Comparison of ENCODE assay signal across 8 cellular contexts in the genomic region with DNA sequence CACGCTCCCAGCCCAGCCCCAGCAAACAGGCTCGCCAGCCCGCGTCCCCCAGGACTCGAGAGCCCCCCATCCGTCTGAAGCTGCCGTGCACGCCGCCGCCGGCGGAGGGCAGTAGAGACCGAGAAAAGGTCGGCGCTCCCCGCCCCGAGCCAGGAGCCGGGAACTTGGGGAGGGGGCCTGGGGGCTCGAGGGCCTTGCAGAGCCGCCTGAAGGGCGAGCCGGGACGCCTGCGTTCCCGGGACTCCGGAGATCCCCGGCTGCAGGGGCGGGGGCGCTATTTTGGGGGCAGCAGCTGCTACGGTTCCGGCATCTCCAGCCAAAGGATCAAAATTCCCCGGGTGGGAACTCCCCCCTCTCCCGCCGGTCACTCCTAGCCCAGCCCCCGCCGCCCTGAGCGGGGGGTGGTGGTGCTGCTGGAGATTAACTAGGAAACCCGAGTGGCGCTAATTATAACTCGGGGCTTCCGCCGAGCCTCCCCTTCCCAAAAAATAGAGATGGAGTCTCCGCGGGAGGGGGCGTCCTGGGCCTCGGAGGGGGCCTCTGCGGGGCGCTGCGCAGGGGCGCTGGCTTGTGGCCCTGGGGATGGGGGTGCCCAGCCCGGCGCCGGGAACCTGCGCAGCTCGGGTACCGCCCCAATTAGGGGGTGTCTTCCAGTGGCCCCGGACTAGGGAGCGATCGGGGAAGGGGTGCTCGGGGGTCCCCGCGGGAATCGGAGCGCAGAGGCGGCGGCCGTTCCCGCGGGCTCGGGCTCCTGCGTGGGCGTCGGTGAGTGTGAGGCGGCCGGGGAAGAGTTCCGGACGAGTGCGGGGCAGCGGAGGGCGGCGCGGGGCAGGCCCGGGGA. TPM values are rescaled to one million over a fixed set of nuclear protein-coding genes. Genes with fewer than 3 reads are reported as not detected.
DNase-seq lines count a peak whose midpoint lies in the region; ATAC-seq and TF ChIP-seq lines count a peak whose summit lies in the region.

No MANE protein-coding gene starts in this region.

- H3K27ac Mint-ChIP-seq in CD8-positive, alpha-beta memory T cell = no peak overlapping the region
- H3K27ac Mint-ChIP-seq in activated CD8-positive, alpha-beta memory T cell treated with anti-CD3 and anti-CD28 coated beads, Interleukin-2, amount 10 ng/mL, durations not matched to agents 7 days and 5 days = no peak overlapping the region
- H3K27ac Mint-ChIP-seq in nephron = no peak overlapping the region

- WGBS in esophagus squamous epithelium, 2 donors = 0 to 5% methylated on average over 4 to 6 of the region's 83 CpGs

- intact Hi-C loops in esophagus squamous epithelium (cut with DNase I) = loop anchor here (5.0 kb wide), 1 partner anchor 162 kb away; no protein-coding TSS in a partner anchor

- H3K4me3 Mint-ChIP-seq in CD8-positive, alpha-beta memory T cell = peak overlapping the region in 5 of 7 donors; percentile 15 to 68 (median 24)
- no peak overlapping the region for H3K4me3 Mint-ChIP-seq in activated CD8-positive, alpha-beta memory T cell treated with anti-CD3 and anti-CD28 coated beads, Interleukin-2, amount 10 ng/mL, durations not matched to agents 7 days and 5 days
- peak overlapping the region; percentile 72 to 75 (median 74) for H3K4me3 Mint-ChIP-seq in nephron

- CTCF ChIA-PET in CD8-positive, alpha-beta memory T cell (lab: Charles Lee) = interaction anchor here (0.7 to 2.3 kb wide), 13 partner anchors 9 to 190 kb away, joined by 3 to 14 read pairs (median 3); partner anchors contain the start of genes POP7, SLC12A9, SRRT and TRIM56
- CTCF ChIA-PET in activated CD8-positive, alpha-beta memory T cell treated with anti-CD3 and anti-CD28 coated beads, Interleukin-2, amount 10 ng/mL, durations not matched to agents 7 days and 5 days (lab: Charles Lee) = interaction anchor here (0.7 to 2.3 kb wide), 14 partner anchors 8 to 278 kb away, joined by 3 to 18 read pairs (median 4); partner anchors contain the start of genes POP7, SRRT and TRIM56

- TF ChIP-seq CTCF in esophagus squamous epithelium (IDR thresholded peaks at IDR 0.05) (peak; percentile 65 to 84 (median 76)), nephron (IDR thresholded peaks at IDR 0.05; ENCODE audit: unreplicated experiment in 3 of 3) (peak; percentile 86 to 87 (median 86))

- no peak for TF ChIP-seq POLR2A in esophagus squamous epithelium (IDR thresholded peaks at IDR 0.05)

- H3K4me1 ChIP-seq in CD8-positive, alpha-beta memory T cell (ENCODE audit: insufficient read depth, low read length) = peaks cover 28% of the 10 kb centered on the region
- peaks cover 30 to 54% (median 40%) of the 10 kb centered on the region in 3 donors for H3K4me1 ChIP-seq in esophagus squamous epithelium

- peak overlapping the region; percentile 45 for H3K4me3 ChIP-seq in CD8-positive, alpha-beta memory T cell (ENCODE audit: low read length)
- peak overlapping the region; percentile 28 to 68 (median 50) for H3K4me3 ChIP-seq in esophagus squamous epithelium

- H3K36me3 ChIP-seq in CD8-positive, alpha-beta memory T cell (ENCODE audit: insufficient read depth, low read length) = no peaks in the 10 kb centered on the region
- H3K36me3 ChIP-seq in esophagus squamous epithelium = no peaks in the 10 kb centered on the region

- H3K27ac ChIP-seq in CD8-positive, alpha-beta memory T cell (ENCODE audit: low read depth, low read length) = no peak overlapping the region
- H3K27ac ChIP-seq in esophagus squamous epithelium = peak overlapping the region in 3 of 4 donors; percentile 16 to 36 (median 19)

- no peak for ATAC-seq in activated CD8-positive, alpha-beta memory T cell treated with anti-CD3 and anti-CD28 coated beads, Interleukin-2, amount 10 ng/mL, durations not matched to agents 7 days and 5 days
- ATAC-seq in HG03378 (IDR thresholded peaks at IDR 0.05; ENCODE audit: unreplicated experiment) = no peak
- no peak for ATAC-seq in HG03139 (IDR thresholded peaks at IDR 0.05; ENCODE audit: unreplicated experiment)

- H3K9me3 Mint-ChIP-seq in CD8-positive, alpha-beta memory T cell = no peaks in the 10 kb centered on the region
- no peaks in the 10 kb centered on the region for H3K9me3 Mint-ChIP-seq in activated CD8-positive, alpha-beta memory T cell treated with anti-CD3 and anti-CD28 coated beads, Interleukin-2, amount 10 ng/mL, durations not matched to agents 7 days and 5 days (ENCODE audit: low read depth)
- H3K9me3 Mint-ChIP-seq in nephron = no peaks in the 10 kb centered on the region

- POLR2A ChIA-PET in CD8-positive, alpha-beta memory T cell (lab: Charles Lee) = interaction anchor here (1.4 kb wide), 1 partner anchor 20 kb away, joined by 6 read pairs; the partner anchor contains the start of gene SRRT

- peaks cover 15 to 28% (median 24%) of the 10 kb centered on the region in 3 donors for H3K4me1 Mint-ChIP-seq in CD8-positive, alpha-beta memory T cell
- H3K4me1 Mint-ChIP-seq in activated CD8-positive, alpha-beta memory T cell treated with anti-CD3 and anti-CD28 coated beads, Interleukin-2, amount 10 ng/mL, durations not matched to agents 7 days and 5 days = peaks cover 19% of the 10 kb centered on the region
- peaks cover 28% of the 10 kb centered on the region for H3K4me1 Mint-ChIP-seq in nephron

- H3K9me3 ChIP-seq in CD8-positive, alpha-beta memory T cell (ENCODE audit: low read length) = no peaks in the 10 kb centered on the region
- H3K9me3 ChIP-seq in esophagus squamous epithelium = no peaks in the 10 kb centered on the region

- H3K27me3 ChIP-seq in CD8-positive, alpha-beta memory T cell (ENCODE audit: insufficient read depth, low read length, poor library complexity, severe bottlenecking) = peaks cover 23% of the 10 kb centered on the region
- H3K27me3 ChIP-seq in esophagus squamous epithelium = peaks cover 9 to 77% (median 17%) of the 10 kb centered on the region in 4 donors

- peak; percentile 29 to 70 (median 58) for DNase-seq in CD8-positive, alpha-beta memory T cell
- DNase-seq in HuH-7 (ENCODE audit: low spot score) (peak; percentile 79), esophagus squamous epithelium (lab: John Stamatoyannopoulos, UW) (no peak), pons (ENCODE audit: low spot score) (no peak)
- DNase-seq in activated CD8-positive, alpha-beta memory T cell treated with anti-CD3 and anti-CD28 coated beads, Interleukin-2, amount 10 ng/mL, durations not matched to agents 7 days and 5 days = peak; percentile 64

- peaks cover 39 to 50% of the 10 kb centered on the region in 2 donors for H3K27me3 Mint-ChIP-seq in CD8-positive, alpha-beta memory T cell
- H3K27me3 Mint-ChIP-seq in activated CD8-positive, alpha-beta memory T cell treated with anti-CD3 and anti-CD28 coated beads, Interleukin-2, amount 10 ng/mL, durations not matched to agents 7 days and 5 days = peaks cover 51% of the 10 kb centered on the region
- H3K27me3 Mint-ChIP-seq in nephron (ENCODE audit: low read depth) = peaks cover 35% of the 10 kb centered on the region

- no peaks in the 10 kb centered on the region for H3K36me3 Mint-ChIP-seq in CD8-positive, alpha-beta memory T cell
- no peaks in the 10 kb centered on the region for H3K36me3 Mint-ChIP-seq in activated CD8-positive, alpha-beta memory T cell treated with anti-CD3 and anti-CD28 coated beads, Interleukin-2, amount 10 ng/mL, durations not matched to agents 7 days and 5 days
- no peaks in the 10 kb centered on the region for H3K36me3 Mint-ChIP-seq in nephron (ENCODE audit: low read depth)

RNA-seq across cellular contexts. Expression of gene ACHE, which starts 0.6 kb away (rescaled TPM):
- under 1 TPM in 1 of 2 experiments, not detected in 1; 0.20 TPM for total RNA-seq in CD8-positive, alpha-beta memory T cell
- polyA plus RNA-seq in CD8-positive, alpha-beta memory T cell = 0.30 TPM
- under 1 TPM in 1 of 2 experiments, not detected in 1; 0.23 TPM for total RNA-seq in activated CD8-positive, alpha-beta memory T cell treated with anti-CD3 and anti-CD28 coated beads, Interleukin-2, amount 10 ng/mL, durations not matched to agents 7 days and 5 days
- 1 to 10 TPM in 3 of 4 donors, under 1 TPM in 1; 0.22 to 1.5 (median 1.3) TPM for total RNA-seq in esophagus squamous epithelium

RNA-seq across cellular contexts. Expression of gene UFSP1, which starts 5.6 kb away (rescaled TPM):
- 1 to 10 TPM; 3.1 to 4.0 TPM for total RNA-seq in CD8-positive, alpha-beta memory T cell
- 2.1 TPM for polyA plus RNA-seq in CD8-positive, alpha-beta memory T cell
- 1 to 10 TPM; 2.3 to 2.7 TPM for total RNA-seq in activated CD8-positive, alpha-beta memory T cell treated with anti-CD3 and anti-CD28 coated beads, Interleukin-2, amount 10 ng/mL, durations not matched to agents 7 days and 5 days
- total RNA-seq in esophagus squamous epithelium = 1 to 10 TPM; 1.3 to 8.4 (median 5.5) TPM

RNA-seq across cellular contexts. Expression of gene SRRT, which starts 20.2 kb away (rescaled TPM):
- total RNA-seq in CD8-positive, alpha-beta memory T cell = 100 to 1,000 TPM; 285 to 290 TPM
- polyA plus RNA-seq in CD8-positive, alpha-beta memory T cell = 90.7 TPM
- total RNA-seq in activated CD8-positive, alpha-beta memory T cell treated with anti-CD3 and anti-CD28 coated beads, Interleukin-2, amount 10 ng/mL, durations not matched to agents 7 days and 5 days = 100 to 1,000 TPM; 290 to 312 TPM
- total RNA-seq in esophagus squamous epithelium = 10 to 100 TPM; 53.8 to 91.0 (median 68.4) TPM

RNA-seq across cellular contexts. Expression of gene TRIP6, which starts 27.9 kb away (rescaled TPM):
- 10 to 100 TPM; 36.8 to 37.7 TPM for total RNA-seq in CD8-positive, alpha-beta memory T cell
- 2.0 TPM for polyA plus RNA-seq in CD8-positive, alpha-beta memory T cell
- 10 to 100 TPM; 38.2 to 39.3 TPM for total RNA-seq in activated CD8-positive, alpha-beta memory T cell treated with anti-CD3 and anti-CD28 coated beads, Interleukin-2, amount 10 ng/mL, durations not matched to agents 7 days and 5 days
- 100 to 1,000 TPM in 2 of 4 donors, 10 to 100 TPM in 2; 81.4 to 109 (median 93.7) TPM for total RNA-seq in esophagus squamous epithelium

RNA-seq across cellular contexts. Expression of gene SLC12A9, which starts 42.6 kb away (rescaled TPM):
- 10 to 100 TPM; 24.7 to 29.1 TPM for total RNA-seq in CD8-positive, alpha-beta memory T cell
- polyA plus RNA-seq in CD8-positive, alpha-beta memory T cell = 9.5 TPM
- total RNA-seq in activated CD8-positive, alpha-beta memory T cell treated with anti-CD3 and anti-CD28 coated beads, Interleukin-2, amount 10 ng/mL, durations not matched to agents 7 days and 5 days = 10 to 100 TPM; 28.6 to 30.1 TPM
- total RNA-seq in esophagus squamous epithelium = 10 to 100 TPM in 3 of 4 donors, 1 to 10 TPM in 1; 9.9 to 19.6 (median 17.3) TPM

Comparison
In these comparisons a context has a peak if more than half of its experiments do, and no peak if none do; other contexts are left out.
1. DNase-seq: peak in CD8-positive, alpha-beta memory T cell (5 of 5), HuH-7 (single experiment) and activated CD8-positive, alpha-beta memory T cell treated with anti-CD3 and anti-CD28 coated beads, Interleukin-2, amount 10 ng/mL, durations not matched to agents 7 days and 5 days (single experiment); none in esophagus squamous epithelium (single experiment) and pons (single experiment).